Comparison of ENCODE assay signal across 8 cellular contexts in genomic region chr17:35568561-35568960, GRCh38. TPM values are rescaled to one million over a fixed set of nuclear protein-coding genes. Genes with fewer than 3 reads are reported as not detected.
DNase-seq lines count a peak whose midpoint lies in the region; ATAC-seq, FAIRE-seq and TF ChIP-seq lines count a peak whose summit lies in the region.

No MANE protein-coding gene starts in this region.

- H3K9me3 Mint-ChIP-seq in natural killer cell = no peaks in the 10 kb centered on the region

- H3K23me2 ChIP-seq in H1 (ENCODE audit: low read depth, low read length) = peaks cover 7% of the 10 kb centered on the region; the same call in 1 of the 2 replicates

- TF ChIP-seq EP300 in H1 (IDR thresholded peaks at IDR 0.05; ENCODE audit: borderline replicate concordance in 1 of 2, low read depth in 2 of 2, low read length in 2 of 2) = no peak

- no peak overlapping the region for H2BK5ac ChIP-seq in H1 (ENCODE audit: low read depth, low read length)

- DNase-seq in AG09309 (ENCODE audit: low read depth) = no peak
- no peak for DNase-seq in WERI-Rb-1
- no peak for DNase-seq in H1 (ENCODE audit: low read depth in 1 of 2, low spot score in 2 of 2)
- DNase-seq in natural killer cell = no peak
- no peak for DNase-seq in aorta
- DNase-seq in T-helper 9 cell = no peak

- POLR2A ChIA-PET in HEK293 (lab: Yijun Ruan, JAX) = interaction anchor here (0.6 to 6.2 kb wide), 6 partner anchors 9 to 154 kb away, joined by 3 to 66 read pairs (median 5); partner anchors contain the start of genes AP2B1 and PEX12
- POLR2A ChIA-PET in H1 (lab: Charles Lee; ENCODE audit: partially characterized antibody) = interaction anchor here (0.7 to 1.7 kb wide), 8 partner anchors 8 to 188 kb away, joined by 3 to 14 read pairs (median 4); partner anchors contain the start of genes AP2B1 and PEX12

- H2BK15ac ChIP-seq in H1 (ENCODE audit: low read length) = no peak overlapping the region

- TF ChIP-seq RAD21 in H1 (IDR thresholded peaks at IDR 0.05 in 1 of 2, conservative IDR thresholded peaks at IDR 0.05 in 1 of 2; ENCODE audit: low read depth in 2 of 2, low read length in 2 of 2) = no peak

- H3K36me3 ChIP-seq in HEK293 (ENCODE audit: control insufficient read depth in 2 of 2, insufficient read depth in 1 of 2, low read length in 2 of 2) (peaks cover 12 to 17% of the 10 kb centered on the region in 2 experiments), WERI-Rb-1 (peaks cover 24% of the 10 kb centered on the region), H1 (ENCODE audit: control insufficient read depth in 2 of 4, insufficient read depth in 4 of 4, low read length in 3 of 4) (0 out of 8 replicates have a peak, but pooled peaks cover 0 to 2% (median 0%) of the 10 kb centered on the region in 4 experiments), aorta (ENCODE audit: control insufficient read depth in 1 of 2, insufficient read depth in 2 of 2, low read length in 1 of 2) (no peaks in the 10 kb centered on the region)

- no peak overlapping the region for H4K8ac ChIP-seq in H1 (ENCODE audit: extremely low read depth, insufficient read depth, low read length)

- H3K9ac ChIP-seq in H1 (replicated peaks in 1 of 4; ENCODE audit: extremely low read depth in 1 of 4, low read depth in 3 of 4, low read length in 3 of 4) = peak overlapping the region; percentile 70 to 99 (median 77)

- no peak for FAIRE-seq in H1 (lab: Jason Lieb, UNC)

- no peak overlapping the region for H2BK12ac ChIP-seq in H1 (ENCODE audit: low read depth, low read length)

- CTCF ChIA-PET in HEK293 (lab: Yijun Ruan, JAX) = interaction anchor here (0.6 to 1.8 kb wide), 8 partner anchors 9 to 195 kb away, joined by 3 to 5 read pairs (median 4); partner anchors contain the start of gene PEX12
- CTCF ChIA-PET in H1 (lab: Charles Lee; ENCODE audit: partially characterized antibody) = interaction anchor here (1.1 kb wide), 1 partner anchor 9 kb away, joined by 4 read pairs; no protein-coding TSS in a partner anchor

- H3K27ac ChIP-seq in HEK293 (ENCODE audit: extremely low read depth, low read depth, low read length) (peak overlapping the region; percentile 68; the same call in 1 of the 2 replicates), WERI-Rb-1 (peak overlapping the region; percentile 88), H1 (ENCODE audit: low read depth, low read length) (peak overlapping the region; percentile 40; the same call in 1 of the 2 replicates), aorta (ENCODE audit: low read depth in 1 of 2, low read length in 2 of 2) (no peak overlapping the region)

- no peak overlapping the region for H3K4ac ChIP-seq in H1 (replicated peaks; ENCODE audit: insufficient read length, low read depth, low read length)

- no peaks in the 10 kb centered on the region for H3K9me3 ChIP-seq in HEK293 (ENCODE audit: control insufficient read depth, insufficient read depth, low read depth, low read length)
- no peaks in the 10 kb centered on the region for H3K9me3 ChIP-seq in WERI-Rb-1 (ENCODE audit: severe bottlenecking)
- no peaks in the 10 kb centered on the region for H3K9me3 ChIP-seq in H1 (ENCODE audit: insufficient read depth in 2 of 2, low read depth in 1 of 2, low read length in 1 of 2)
- no peaks in the 10 kb centered on the region for H3K9me3 ChIP-seq in aorta (ENCODE audit: control insufficient read depth, low read length)

- peaks cover 26 to 27% of the 10 kb centered on the region in 2 donors for H3K4me1 Mint-ChIP-seq in natural killer cell

- WGBS in H1 (ENCODE audit: extremely low coverage in 1 of 2, insufficient coverage in 1 of 2, insufficient read length in 1 of 2, insufficient replicate concordance in 2 of 2, low coverage in 1 of 2, low lambda C conversion rate in 2 of 2, missing lambda C conversion rate in 1 of 2), 2 experiments = 39% methylated on average over 14 of the region's 15 CpGs; no CpG with 5 or more reads in 1 of the 2 experiments
- 17 to 23% methylated on average over 15 of the region's 15 CpGs for WGBS in aorta, 2 donors

- no peak overlapping the region for H2BK120ac ChIP-seq in H1 (replicated peaks; ENCODE audit: low read depth, low read length)

- H3K27me3 ChIP-seq in WERI-Rb-1 (ENCODE audit: insufficient read depth, low read depth, severe bottlenecking) (no peaks in the 10 kb centered on the region), H1 (replicated peaks in 1 of 4; ENCODE audit: control insufficient read depth in 3 of 4, extremely low read depth in 1 of 4, insufficient read depth in 3 of 4, low read length in 3 of 4) (no peaks in the 10 kb centered on the region; a peak in 1 of 7 replicates), aorta (ENCODE audit: control insufficient read depth in 1 of 2, insufficient read depth in 2 of 2, low read length in 1 of 2) (no peaks in the 10 kb centered on the region)

- peak overlapping the region; percentile 77 to 98 for H3K4me2 ChIP-seq in H1 (ENCODE audit: insufficient read depth in 1 of 2, low read depth in 2 of 2, low read length in 2 of 2)

- peak overlapping the region; percentile 97 for H3K4me3 Mint-ChIP-seq in natural killer cell

- peak overlapping the region; percentile 86; the same call in 1 of the 2 replicates for H2AK5ac ChIP-seq in H1 (ENCODE audit: low read depth, low read length)

- H3K4me1 ChIP-seq in HEK293 (ENCODE audit: control insufficient read depth, insufficient read depth, low read length) (peaks cover 8% of the 10 kb centered on the region; the same call in 1 of the 2 replicates), H1 (replicated peaks in 1 of 4; ENCODE audit: control insufficient read depth in 3 of 4, insufficient read depth in 4 of 4, low read length in 3 of 4) (peaks cover 0 to 4% (median 1%) of the 10 kb centered on the region in 4 experiments; a peak in 3 of 7 replicates), aorta (ENCODE audit: control insufficient read depth in 1 of 2, insufficient read depth in 2 of 2, low read length in 2 of 2) (peaks cover 2 to 5% of the 10 kb centered on the region in 2 donors)

- H2AFZ ChIP-seq in H1 (ENCODE audit: low read length) = no peak overlapping the region

- no peak overlapping the region for H3K14ac ChIP-seq in H1 (ENCODE audit: insufficient read length)

- intact Hi-C loops in natural killer cell (cut with micrococcal nuclease) = loop anchor here (1.0 kb wide), 1 partner anchor 10 kb away; the partner anchor contains the start of gene PEX12
- intact Hi-C loops in aorta (cut with DNase I) = no loop called here

- no peak for TF ChIP-seq CTCF in AG09309 (IDR thresholded peaks at IDR 0.05; ENCODE audit: control insufficient read depth, insufficient read depth, low read depth, low read length, missing control alignments)
- TF ChIP-seq CTCF in HEK293 (tag by site-specific recombination; IDR thresholded peaks at IDR 0.05) = no peak
- no peak for TF ChIP-seq CTCF in WERI-Rb-1 (IDR thresholded peaks at IDR 0.05; ENCODE audit: low read depth, low read length)
- TF ChIP-seq CTCF in H1 (IDR thresholded peaks at IDR 0.05; ENCODE audit: control extremely low read depth in 1 of 3, insufficient read depth in 1 of 3, low read depth in 1 of 3, low read length in 3 of 3) = no peak
- no peak for TF ChIP-seq CTCF in natural killer cell (IDR thresholded peaks at IDR 0.05)

- H3K56ac ChIP-seq in H1 (replicated peaks; ENCODE audit: insufficient read length, low read depth, low read length) = peak overlapping the region; percentile 7

- H4K20me1 ChIP-seq in H1 (replicated peaks in 1 of 2; ENCODE audit: control insufficient read depth in 1 of 2, insufficient read depth in 2 of 2, low read length in 2 of 2) = peaks cover 0 to 1% of the 10 kb centered on the region in 2 experiments

- no peak overlapping the region for H3K23ac ChIP-seq in H1 (ENCODE audit: insufficient read length)

- H3K4me3 ChIP-seq in AG09309 (ENCODE audit: control insufficient read depth, low read depth, low read length) = peak overlapping the region; percentile 81
- peak overlapping the region; percentile 95 for H3K4me3 ChIP-seq in HEK293 (ENCODE audit: low read depth, low read length)
- H3K4me3 ChIP-seq in WERI-Rb-1 (ENCODE audit: low read depth, low read length) = peak overlapping the region; percentile 68
- peak overlapping the region; percentile 82 to 100 (median 94) for H3K4me3 ChIP-seq in H1 (ENCODE audit: extremely low read depth in 1 of 4, insufficient read depth in 2 of 4, low read depth in 3 of 4, low read length in 4 of 4)
- peak overlapping the region; percentile 73 to 96 for H3K4me3 ChIP-seq in aorta (ENCODE audit: low read length in 2 of 2)

- ATAC-seq in natural killer cell (peak in 2 of 3 donors; percentile 7 to 12), aorta (ENCODE audit: low FRiP score) (no peak), GM18511 (IDR thresholded peaks at IDR 0.05; ENCODE audit: unreplicated experiment) (no peak)

- H4K91ac ChIP-seq in H1 (replicated peaks; ENCODE audit: insufficient read length, low read length) = no peak overlapping the region

- peaks cover 0 to 6% of the 10 kb centered on the region in 2 donors for H3K27me3 Mint-ChIP-seq in natural killer cell (ENCODE audit: low read depth in 2 of 2)

- no peaks in the 10 kb centered on the region; the same call in 1 of the 2 replicates for H3K79me1 ChIP-seq in H1 (ENCODE audit: low read depth, low read length)

- H3K27ac Mint-ChIP-seq in natural killer cell = peak overlapping the region; percentile 92 to 97

- no peak overlapping the region for H3K18ac ChIP-seq in H1 (ENCODE audit: extremely low read depth, low read length)

- no peak for TF ChIP-seq POLR2A in H1 (IDR thresholded peaks at IDR 0.05; ENCODE audit: control extremely low read depth in 1 of 2, low read depth in 2 of 2, low read length in 2 of 2)

- no peak overlapping the region for H2BK20ac ChIP-seq in H1 (ENCODE audit: low read length)

- H3K36me3 Mint-ChIP-seq in natural killer cell = no peaks in the 10 kb centered on the region

- H4K5ac ChIP-seq in H1 (ENCODE audit: insufficient read length, low read depth, low read length) = no peak overlapping the region

- H3K79me2 ChIP-seq in H1 (ENCODE audit: control insufficient read depth in 1 of 2, insufficient read depth in 2 of 2, low read length in 2 of 2) = peaks cover 5 to 34% of the 10 kb centered on the region in 2 experiments; a peak in 3 of 4 replicates

RNA-seq across cellular contexts. Expression of gene SLFN14, which starts 7.9 kb away (rescaled TPM):
- not detected in 2 replicates for total RNA-seq in H1 (2021; fragmentation: NEBNext Ultra II Directional; extraction: Animal tissue kit (Norgen Biotek cat#: 25700))
- 0.03 TPM in 1 of 2 replicates, not detected in the other for polyA plus RNA-seq in H1 (2011; rRNA removed)
- polyA plus RNA-seq in H1 (2011; cell fraction: cytosol; rRNA removed) = not detected
- not detected for polyA plus RNA-seq in H1 (2011; cell fraction: nucleus; rRNA removed)
- not detected in 4 replicates for polyA plus RNA-seq in H1 (2012, experiment 1 of 2)
- polyA plus RNA-seq in H1 (2012, experiment 2 of 2) = not detected
- not detected for polyA plus RNA-seq in H1 (2013, experiment 1 of 2)
- not detected for polyA plus RNA-seq in H1 (2013, experiment 2 of 2)
- not detected in 2 replicates for polyA minus RNA-seq in H1 (2011; rRNA and poly(A)+ RNA removed)
- not detected for polyA minus RNA-seq in H1 (2011; cell fraction: cytosol; rRNA and poly(A)+ RNA removed)
- polyA minus RNA-seq in H1 (2011; cell fraction: nucleus; rRNA and poly(A)+ RNA removed) = not detected
- under 1 TPM in 2 of 3 donors, not detected in 1; 0.35 to 0.47 TPM for total RNA-seq in natural killer cell
- under 1 TPM in 1 of 2 donors, not detected in 1; 0.30 TPM for total RNA-seq in aorta
- polyA plus RNA-seq in aorta = not detected

RNA-seq across cellular contexts. Expression of gene PEX12, which starts 9.8 kb away (rescaled TPM):
- total RNA-seq in H1 (2021; fragmentation: NEBNext Ultra II Directional; extraction: Animal tissue kit (Norgen Biotek cat#: 25700)) = 2.5 and 3.0 TPM in 2 replicates
- polyA plus RNA-seq in H1 (2011; rRNA removed) = 4.5 and 5.9 TPM in 2 replicates
- 3.6 TPM for polyA plus RNA-seq in H1 (2011; cell fraction: cytosol; rRNA removed)
- polyA plus RNA-seq in H1 (2011; cell fraction: nucleus; rRNA removed) = 3.5 TPM
- 3.0 to 4.1 TPM (median 3.5 TPM) in 4 replicates for polyA plus RNA-seq in H1 (2012, experiment 1 of 2)
- 0.37 TPM for polyA plus RNA-seq in H1 (2012, experiment 2 of 2)
- 3.4 TPM for polyA plus RNA-seq in H1 (2013, experiment 1 of 2)
- polyA plus RNA-seq in H1 (2013, experiment 2 of 2) = 3.9 TPM
- polyA minus RNA-seq in H1 (2011; rRNA and poly(A)+ RNA removed) = 4.6 and 6.0 TPM in 2 replicates
- polyA minus RNA-seq in H1 (2011; cell fraction: cytosol; rRNA and poly(A)+ RNA removed) = 2.9 TPM
- 2.5 TPM for polyA minus RNA-seq in H1 (2011; cell fraction: nucleus; rRNA and poly(A)+ RNA removed)
- total RNA-seq in natural killer cell = 1 to 10 TPM; 2.5 to 3.0 (median 2.9) TPM
- total RNA-seq in aorta = 1 to 10 TPM; 3.5 to 5.6 TPM
- 1 to 10 TPM; 1.6 to 2.5 TPM for polyA plus RNA-seq in aorta

RNA-seq across cellular contexts. Expression of gene AP2B1, which starts 18.6 kb away (rescaled TPM):
- 194 and 199 TPM in 2 replicates for total RNA-seq in H1 (2021; fragmentation: NEBNext Ultra II Directional; extraction: Animal tissue kit (Norgen Biotek cat#: 25700))
- polyA plus RNA-seq in H1 (2011; rRNA removed) (63.4 and 95.5 TPM in 2 replicates), aorta (10 to 100 TPM; 17.9 to 26.5 TPM)
- polyA plus RNA-seq in H1 (2011; cell fraction: cytosol; rRNA removed) = 90.2 TPM
- polyA plus RNA-seq in H1 (2011; cell fraction: nucleus; rRNA removed) = 69.7 TPM
- polyA plus RNA-seq in H1 (2012, experiment 1 of 2) = 89.2 to 118 TPM (median 113 TPM) in 4 replicates
- polyA plus RNA-seq in H1 (2012, experiment 2 of 2) = 12.5 TPM
- 72.4 TPM for polyA plus RNA-seq in H1 (2013, experiment 1 of 2)
- polyA plus RNA-seq in H1 (2013, experiment 2 of 2) = 69.8 TPM
- 265 and 350 TPM in 2 replicates for polyA minus RNA-seq in H1 (2011; rRNA and poly(A)+ RNA removed)
- 98.9 TPM for polyA minus RNA-seq in H1 (2011; cell fraction: cytosol; rRNA and poly(A)+ RNA removed)
- polyA minus RNA-seq in H1 (2011; cell fraction: nucleus; rRNA and poly(A)+ RNA removed) = 115 TPM
- total RNA-seq in natural killer cell (100 to 1,000 TPM; 111 to 148 (median 139) TPM), aorta (100 to 1,000 TPM; 107 to 120 TPM)

RNA-seq across cellular contexts. Expression of gene SLFN12L, which starts 31.1 kb away (rescaled TPM):
- total RNA-seq in H1 (2021; fragmentation: NEBNext Ultra II Directional; extraction: Animal tissue kit (Norgen Biotek cat#: 25700)) = not detected in 2 replicates
- not detected in 2 replicates for polyA plus RNA-seq in H1 (2011; rRNA removed)
- not detected for polyA plus RNA-seq in H1 (2011; cell fraction: cytosol; rRNA removed)
- polyA plus RNA-seq in H1 (2011; cell fraction: nucleus; rRNA removed) = not detected
- polyA plus RNA-seq in H1 (2012, experiment 1 of 2) = not detected in 4 replicates
- polyA plus RNA-seq in H1 (2012, experiment 2 of 2) = not detected
- not detected for polyA plus RNA-seq in H1 (2013, experiment 1 of 2)
- not detected for polyA plus RNA-seq in H1 (2013, experiment 2 of 2)
- not detected in 2 replicates for polyA minus RNA-seq in H1 (2011; rRNA and poly(A)+ RNA removed)
- not detected for polyA minus RNA-seq in H1 (2011; cell fraction: cytosol; rRNA and poly(A)+ RNA removed)
- not detected for polyA minus RNA-seq in H1 (2011; cell fraction: nucleus; rRNA and poly(A)+ RNA removed)
- 100 to 1,000 TPM; 126 to 174 (median 130) TPM for total RNA-seq in natural killer cell
- 1 to 10 TPM; 3.1 to 6.3 TPM for total RNA-seq in aorta
- polyA plus RNA-seq in aorta = under 1 TPM in 1 of 2 donors, not detected in 1; 0.75 TPM

Comparison
In these comparisons a context has a peak if more than half of its experiments do, and no peak if none do; other contexts are left out.
1. H3K27ac ChIP-seq: peak in HEK293 (single experiment), WERI-Rb-1 (single experiment) and H1 (single experiment); none in aorta (0 of 2).
2. ATAC-seq: peak in natural killer cell (2 of 3); none in aorta (single experiment) and GM18511 (single experiment).
3. Peak in every context shown above with its lines, with median percentiles within 50 percentile points of each other: H3K4me3 ChIP-seq.